1 cellular context compared by ENCODE assay signal in the genomic region with DNA sequence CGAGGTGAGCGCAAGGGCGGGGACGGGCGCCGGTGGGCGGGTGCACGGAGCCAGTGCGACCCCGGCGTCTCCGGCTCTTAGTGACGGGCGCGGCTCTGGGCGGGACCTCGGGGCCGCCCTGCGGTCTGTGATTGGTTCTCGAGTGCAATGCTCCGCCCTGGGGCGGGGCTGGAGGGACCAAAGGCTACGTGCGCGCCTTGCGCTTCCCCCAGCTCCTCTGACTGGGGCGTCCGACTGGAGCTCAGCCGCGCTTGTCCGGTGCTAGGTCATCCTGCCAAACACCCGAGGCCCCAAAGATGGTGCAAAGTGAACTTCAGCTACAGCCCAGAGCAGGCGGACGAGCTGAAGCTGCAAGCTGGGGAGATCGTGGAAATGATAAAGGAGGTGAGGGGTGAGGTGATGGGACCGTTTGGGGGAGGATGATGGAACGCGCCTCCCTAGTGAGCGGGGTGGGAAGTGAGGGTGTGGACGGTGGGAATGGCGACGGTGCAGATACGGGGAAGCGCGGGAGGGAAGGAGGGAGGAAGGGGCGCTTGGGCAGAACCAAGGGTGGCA.
TF ChIP-seq lines count a peak whose summit lies in the region.

No MANE protein-coding gene starts in this region.

TF ChIP-seq in IMR-90, 13 proteins besides CTCF, POLR2A, EP300 and RAD21 (continued from another document):
- no peak for TF ChIP-seq RFX5 (IDR thresholded peaks at IDR 0.05; ENCODE audit: low read depth, low read length)
- TF ChIP-seq, protein P1, sequence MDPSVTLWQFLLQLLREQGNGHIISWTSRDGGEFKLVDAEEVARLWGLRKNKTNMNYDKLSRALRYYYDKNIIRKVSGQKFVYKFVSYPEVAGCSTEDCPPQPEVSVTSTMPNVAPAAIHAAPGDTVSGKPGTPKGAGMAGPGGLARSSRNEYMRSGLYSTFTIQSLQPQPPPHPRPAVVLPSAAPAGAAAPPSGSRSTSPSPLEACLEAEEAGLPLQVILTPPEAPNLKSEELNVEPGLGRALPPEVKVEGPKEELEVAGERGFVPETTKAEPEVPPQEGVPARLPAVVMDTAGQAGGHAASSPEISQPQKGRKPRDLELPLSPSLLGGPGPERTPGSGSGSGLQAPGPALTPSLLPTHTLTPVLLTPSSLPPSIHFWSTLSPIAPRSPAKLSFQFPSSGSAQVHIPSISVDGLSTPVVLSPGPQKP (IDR thresholded peaks at IDR 0.05; ENCODE audit: borderline replicate concordance, low read depth, low read length) = no peak
- no peak for TF ChIP-seq MAFK (IDR thresholded peaks at IDR 0.05; ENCODE audit: low read depth, low read length)
- TF ChIP-seq, protein P2, sequence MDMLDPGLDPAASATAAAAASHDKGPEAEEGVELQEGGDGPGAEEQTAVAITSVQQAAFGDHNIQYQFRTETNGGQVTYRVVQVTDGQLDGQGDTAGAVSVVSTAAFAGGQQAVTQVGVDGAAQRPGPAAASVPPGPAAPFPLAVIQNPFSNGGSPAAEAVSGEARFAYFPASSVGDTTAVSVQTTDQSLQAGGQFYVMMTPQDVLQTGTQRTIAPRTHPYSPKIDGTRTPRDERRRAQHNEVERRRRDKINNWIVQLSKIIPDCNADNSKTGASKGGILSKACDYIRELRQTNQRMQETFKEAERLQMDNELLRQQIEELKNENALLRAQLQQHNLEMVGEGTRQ (IDR thresholded peaks at IDR 0.05; ENCODE audit: low read depth, low read length) = peak; percentile 31; the same call in 1 of the 2 replicates
- TF ChIP-seq MAZ (IDR thresholded peaks at IDR 0.05; ENCODE audit: borderline replicate concordance, low read depth, low read length) = peak; percentile 71; the same call in 1 of the 2 replicates
- no peak for TF ChIP-seq FOS (IDR thresholded peaks at IDR 0.05; ENCODE audit: low read depth, low read length)
TF ChIP-seq in IMR-90: peak in this region for 3.
